In the genomic region with DNA sequence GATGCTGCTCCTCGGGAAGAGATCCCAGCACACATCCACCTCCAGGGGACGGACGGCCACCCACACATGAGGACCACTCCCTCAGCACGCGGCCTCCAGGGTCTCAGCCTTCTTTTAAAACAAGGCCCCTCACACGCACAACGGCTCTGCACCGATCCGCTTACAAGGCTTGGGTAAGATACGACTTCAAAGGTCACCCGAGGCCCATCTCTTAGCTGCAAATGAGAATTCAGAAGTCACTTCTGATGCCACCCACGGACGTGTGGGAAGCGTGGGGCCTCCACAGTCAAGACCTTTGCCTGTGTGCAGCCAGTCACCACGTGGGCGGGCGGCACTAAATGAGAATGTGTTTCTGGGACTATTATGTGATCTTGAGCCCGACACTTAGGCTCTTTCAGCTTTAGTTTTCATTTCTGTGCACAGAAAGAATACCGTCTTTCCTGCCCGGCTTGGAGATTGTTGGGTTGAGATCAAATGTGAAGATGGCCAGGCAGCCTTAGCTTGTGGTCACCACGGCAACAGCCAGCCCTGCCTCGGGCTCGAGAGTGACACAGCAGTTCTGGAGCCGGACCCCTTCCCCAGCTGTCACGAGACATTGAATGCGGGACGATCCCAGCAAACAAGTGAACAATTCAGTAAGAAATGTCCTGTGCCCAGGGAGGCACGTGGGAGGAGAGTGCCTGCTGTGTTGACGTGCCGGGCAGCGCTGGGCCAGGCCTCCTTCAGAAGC, we compare ENCODE assay signal across 12 cellular contexts.
DNase-seq lines count a peak whose midpoint lies in the region; ATAC-seq lines count a peak whose summit lies in the region.
"Had no signal": no experiment of that assay in that cellular context is flagged by ENCODE, and none has a peak within 500 bp of the region (broad histone marks: within the 10 kb centered on the region; RNA-seq: fewer than 3 reads in every experiment).

No MANE protein-coding gene starts in this region.

- peaks cover 6% of the 10 kb centered on the region for H3K36me3 ChIP-seq in mesodermal cell (ENCODE audit: control insufficient read depth, insufficient read depth, low read length)

- no peak overlapping the region for H3K4me3 ChIP-seq in mesodermal cell (ENCODE audit: extremely low read depth, insufficient read depth, low read length, poor library complexity, severe bottlenecking)
- H3K4me3 ChIP-seq: heart right ventricle had no signal

- DNase-seq in RPMI7951 (ENCODE audit: low read depth) (peak; percentile 7), DMS53 treated with DMSO at 0.1 percent for 48 hours (lab: John Stamatoyannopoulos, UW; ENCODE audit: unreplicated experiment) (no peak), NCI-H774 (lab: John Stamatoyannopoulos, UW) (no peak)
- DNase-seq in activated T-cell treated with anti-CD3 and anti-CD28 coated beads, Interleukin-2, amount 50 U/mL, for 48 hours, result peak; percentile 83
- DNase-seq in stimulated activated CD4-positive, alpha-beta T cell treated with anti-CD3 and anti-CD28 coated beads, Interleukin-4, amount 100 ng/mL, for 24 hours, result peak; percentile 56
- no peak for DNase-seq in effector CD8-positive, alpha-beta T cell (lab: John Stamatoyannopoulos, UW)
- DNase-seq: activated naive CD8-positive, alpha-beta T cell treated with anti-CD3 and anti-CD28 coated beads, Interleukin-2, amount 10 ng/mL, durations not matched to agents 7 days and 5 days; COR-L47; heart right ventricle; NCI-H82 had no signal

- peak overlapping the region; percentile 57 for H3K27ac ChIP-seq in mesodermal cell (ENCODE audit: low read depth, low read length, severe bottlenecking)
- H3K27ac ChIP-seq: heart right ventricle had no signal

- H3K4me1 ChIP-seq in mesodermal cell (ENCODE audit: control insufficient read depth, insufficient read depth, low read length, poor library complexity, severe bottlenecking), result peaks cover 6% of the 10 kb centered on the region

- WGBS in mesodermal cell (ENCODE audit: insufficient coverage in 2 of 2), 2 experiments, result 82 to 89% methylated on average over 24 to 28 of the region's 31 CpGs

- H3K9me3 ChIP-seq in mesodermal cell (ENCODE audit: control insufficient read depth, low read length), result no peaks in the 10 kb centered on the region
- H3K9me3 ChIP-seq: heart right ventricle had no signal

- no peak for ATAC-seq in HG03442 (IDR thresholded peaks at IDR 0.05; ENCODE audit: unreplicated experiment)
- ATAC-seq: heart right ventricle had no signal

Comparison
In these comparisons a context has a peak if more than half of its experiments do, and no peak if none do; other contexts are left out.
1. DNase-seq: peak in RPMI7951 (single experiment), activated T-cell treated with anti-CD3 and anti-CD28 coated beads, Interleukin-2, amount 50 U/mL, for 48 hours (2 of 2) and stimulated activated CD4-positive, alpha-beta T cell treated with anti-CD3 and anti-CD28 coated beads, Interleukin-4, amount 100 ng/mL, for 24 hours (single experiment); none in effector CD8-positive, alpha-beta T cell (single experiment), DMS53 treated with DMSO at 0.1 percent for 48 hours (single experiment) and NCI-H774 (single experiment).